In genomic region chr4:3375688-3376087, GRCh38 we compare ENCODE assay signal across 1 cellular context.
A peak's percentile ranks its signal among the peaks of the same experiment; 100 is the strongest.
TF ChIP-seq lines count a peak whose summit lies in the region.

No MANE protein-coding gene starts in this region.

TF ChIP-seq in SK-N-SH, 30 proteins besides CTCF, POLR2A, EP300 and RAD21 (continued from another document):
- TF ChIP-seq RFX5 (IDR thresholded peaks at IDR 0.05; ENCODE audit: low read length) (no peak), SIN3A (IDR thresholded peaks at IDR 0.05; ENCODE audit: borderline replicate concordance, low read depth, low read length) (peak; percentile 56; the same call in 1 of the 2 replicates), REST (IDR thresholded peaks at IDR 0.05; ENCODE audit: low read depth, low read length) (no peak; the same call in 1 of the 2 replicates), EZH2phosphoT487 (IDR thresholded peaks at IDR 0.05; ENCODE audit: borderline replicate concordance, low read depth) (no peak), JUND (IDR thresholded peaks at IDR 0.05) (peak; percentile 62)
